In the genomic region with DNA sequence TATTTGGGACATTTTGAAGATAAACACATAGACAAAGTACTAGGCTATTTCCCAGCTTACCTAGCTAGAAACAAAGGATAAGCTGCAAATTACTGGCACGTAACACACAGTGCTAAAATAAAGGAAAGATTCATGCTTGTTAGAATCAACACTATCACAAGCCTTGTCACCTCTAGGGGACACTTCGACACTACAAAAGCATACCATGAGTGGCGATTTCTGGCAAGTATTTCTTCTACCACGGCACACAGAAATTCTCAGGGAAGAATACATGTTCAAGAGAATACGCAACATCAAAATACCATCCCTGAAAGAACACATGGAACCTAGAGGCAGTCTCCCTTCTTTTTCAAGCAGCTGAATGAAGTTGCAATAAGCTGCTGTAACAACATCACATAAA, we compare ENCODE assay signal across 1 cellular context.
TF ChIP-seq lines count a peak whose summit lies in the region.

No MANE protein-coding gene starts in this region.

TF ChIP-seq in GM23338, 12 proteins besides CTCF, POLR2A, EP300 and RAD21 (continued from another document):
- TF ChIP-seq, protein P1, sequence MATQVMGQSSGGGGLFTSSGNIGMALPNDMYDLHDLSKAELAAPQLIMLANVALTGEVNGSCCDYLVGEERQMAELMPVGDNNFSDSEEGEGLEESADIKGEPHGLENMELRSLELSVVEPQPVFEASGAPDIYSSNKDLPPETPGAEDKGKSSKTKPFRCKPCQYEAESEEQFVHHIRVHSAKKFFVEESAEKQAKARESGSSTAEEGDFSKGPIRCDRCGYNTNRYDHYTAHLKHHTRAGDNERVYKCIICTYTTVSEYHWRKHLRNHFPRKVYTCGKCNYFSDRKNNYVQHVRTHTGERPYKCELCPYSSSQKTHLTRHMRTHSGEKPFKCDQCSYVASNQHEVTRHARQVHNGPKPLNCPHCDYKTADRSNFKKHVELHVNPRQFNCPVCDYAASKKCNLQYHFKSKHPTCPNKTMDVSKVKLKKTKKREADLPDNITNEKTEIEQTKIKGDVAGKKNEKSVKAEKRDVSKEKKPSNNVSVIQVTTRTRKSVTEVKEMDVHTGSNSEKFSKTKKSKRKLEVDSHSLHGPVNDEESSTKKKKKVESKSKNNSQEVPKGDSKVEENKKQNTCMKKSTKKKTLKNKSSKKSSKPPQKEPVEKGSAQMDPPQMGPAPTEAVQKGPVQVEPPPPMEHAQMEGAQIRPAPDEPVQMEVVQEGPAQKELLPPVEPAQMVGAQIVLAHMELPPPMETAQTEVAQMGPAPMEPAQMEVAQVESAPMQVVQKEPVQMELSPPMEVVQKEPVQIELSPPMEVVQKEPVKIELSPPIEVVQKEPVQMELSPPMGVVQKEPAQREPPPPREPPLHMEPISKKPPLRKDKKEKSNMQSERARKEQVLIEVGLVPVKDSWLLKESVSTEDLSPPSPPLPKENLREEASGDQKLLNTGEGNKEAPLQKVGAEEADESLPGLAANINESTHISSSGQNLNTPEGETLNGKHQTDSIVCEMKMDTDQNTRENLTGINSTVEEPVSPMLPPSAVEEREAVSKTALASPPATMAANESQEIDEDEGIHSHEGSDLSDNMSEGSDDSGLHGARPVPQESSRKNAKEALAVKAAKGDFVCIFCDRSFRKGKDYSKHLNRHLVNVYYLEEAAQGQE (IDR thresholded peaks at IDR 0.05; ENCODE audit: unreplicated experiment), result no peak
- TF ChIP-seq, protein P2, sequence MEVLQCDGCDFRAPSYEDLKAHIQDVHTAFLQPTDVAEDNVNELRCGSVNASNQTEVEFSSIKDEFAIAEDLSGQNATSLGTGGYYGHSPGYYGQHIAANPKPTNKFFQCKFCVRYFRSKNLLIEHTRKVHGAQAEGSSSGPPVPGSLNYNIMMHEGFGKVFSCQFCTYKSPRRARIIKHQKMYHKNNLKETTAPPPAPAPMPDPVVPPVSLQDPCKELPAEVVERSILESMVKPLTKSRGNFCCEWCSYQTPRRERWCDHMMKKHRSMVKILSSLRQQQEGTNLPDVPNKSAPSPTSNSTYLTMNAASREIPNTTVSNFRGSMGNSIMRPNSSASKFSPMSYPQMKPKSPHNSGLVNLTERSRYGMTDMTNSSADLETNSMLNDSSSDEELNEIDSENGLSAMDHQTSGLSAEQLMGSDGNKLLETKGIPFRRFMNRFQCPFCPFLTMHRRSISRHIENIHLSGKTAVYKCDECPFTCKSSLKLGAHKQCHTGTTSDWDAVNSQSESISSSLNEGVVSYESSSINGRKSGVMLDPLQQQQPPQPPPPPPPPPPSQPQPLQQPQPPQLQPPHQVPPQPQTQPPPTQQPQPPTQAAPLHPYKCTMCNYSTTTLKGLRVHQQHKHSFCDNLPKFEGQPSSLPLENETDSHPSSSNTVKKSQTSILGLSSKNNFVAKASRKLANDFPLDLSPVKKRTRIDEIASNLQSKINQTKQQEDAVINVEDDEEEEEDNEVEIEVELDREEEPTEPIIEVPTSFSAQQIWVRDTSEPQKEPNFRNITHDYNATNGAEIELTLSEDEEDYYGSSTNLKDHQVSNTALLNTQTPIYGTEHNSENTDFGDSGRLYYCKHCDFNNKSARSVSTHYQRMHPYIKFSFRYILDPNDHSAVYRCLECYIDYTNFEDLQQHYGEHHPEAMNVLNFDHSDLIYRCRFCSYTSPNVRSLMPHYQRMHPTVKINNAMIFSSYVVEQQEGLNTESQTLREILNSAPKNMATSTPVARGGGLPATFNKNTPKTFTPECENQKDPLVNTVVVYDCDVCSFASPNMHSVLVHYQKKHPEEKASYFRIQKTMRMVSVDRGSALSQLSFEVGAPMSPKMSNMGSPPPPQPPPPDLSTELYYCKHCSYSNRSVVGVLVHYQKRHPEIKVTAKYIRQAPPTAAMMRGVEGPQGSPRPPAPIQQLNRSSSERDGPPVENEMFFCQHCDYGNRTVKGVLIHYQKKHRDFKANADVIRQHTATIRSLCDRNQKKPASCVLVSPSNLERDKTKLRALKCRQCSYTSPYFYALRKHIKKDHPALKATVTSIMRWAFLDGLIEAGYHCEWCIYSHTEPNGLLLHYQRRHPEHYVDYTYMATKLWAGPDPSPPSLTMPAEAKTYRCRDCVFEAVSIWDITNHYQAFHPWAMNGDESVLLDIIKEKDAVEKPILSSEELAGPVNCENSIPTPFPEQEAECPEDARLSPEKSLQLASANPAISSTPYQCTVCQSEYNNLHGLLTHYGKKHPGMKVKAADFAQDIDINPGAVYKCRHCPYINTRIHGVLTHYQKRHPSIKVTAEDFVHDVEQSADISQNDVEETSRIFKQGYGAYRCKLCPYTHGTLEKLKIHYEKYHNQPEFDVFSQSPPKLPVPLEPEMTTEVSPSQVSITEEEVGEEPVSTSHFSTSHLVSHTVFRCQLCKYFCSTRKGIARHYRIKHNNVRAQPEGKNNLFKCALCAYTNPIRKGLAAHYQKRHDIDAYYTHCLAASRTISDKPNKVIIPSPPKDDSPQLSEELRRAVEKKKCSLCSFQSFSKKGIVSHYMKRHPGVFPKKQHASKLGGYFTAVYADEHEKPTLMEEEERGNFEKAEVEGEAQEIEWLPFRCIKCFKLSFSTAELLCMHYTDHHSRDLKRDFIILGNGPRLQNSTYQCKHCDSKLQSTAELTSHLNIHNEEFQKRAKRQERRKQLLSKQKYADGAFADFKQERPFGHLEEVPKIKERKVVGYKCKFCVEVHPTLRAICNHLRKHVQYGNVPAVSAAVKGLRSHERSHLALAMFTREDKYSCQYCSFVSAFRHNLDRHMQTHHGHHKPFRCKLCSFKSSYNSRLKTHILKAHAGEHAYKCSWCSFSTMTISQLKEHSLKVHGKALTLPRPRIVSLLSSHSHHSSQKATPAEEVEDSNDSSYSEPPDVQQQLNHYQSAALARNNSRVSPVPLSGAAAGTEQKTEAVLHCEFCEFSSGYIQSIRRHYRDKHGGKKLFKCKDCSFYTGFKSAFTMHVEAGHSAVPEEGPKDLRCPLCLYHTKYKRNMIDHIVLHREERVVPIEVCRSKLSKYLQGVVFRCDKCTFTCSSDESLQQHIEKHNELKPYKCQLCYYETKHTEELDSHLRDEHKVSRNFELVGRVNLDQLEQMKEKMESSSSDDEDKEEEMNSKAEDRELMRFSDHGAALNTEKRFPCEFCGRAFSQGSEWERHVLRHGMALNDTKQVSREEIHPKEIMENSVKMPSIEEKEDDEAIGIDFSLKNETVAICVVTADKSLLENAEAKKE (CRISPR knock-in tag; IDR thresholded peaks at IDR 0.05), result no peak
- TF ChIP-seq ZNF114 (CRISPR knock-in tag; IDR thresholded peaks at IDR 0.05) (no peak), STAT1 (IDR thresholded peaks at IDR 0.05; ENCODE audit: unreplicated experiment) (no peak), POLR2AphosphoS5 (IDR thresholded peaks at IDR 0.05; ENCODE audit: low read depth) (no peak), ZNF331 (CRISPR knock-in tag; IDR thresholded peaks at IDR 0.05; ENCODE audit: low read depth) (no peak), EZH2phosphoT487 (IDR thresholded peaks at IDR 0.05; ENCODE audit: unreplicated experiment) (no peak), EZH2 (IDR thresholded peaks at IDR 0.05; ENCODE audit: low read depth, unreplicated experiment) (no peak), CREB1 (CRISPR knock-in tag; IDR thresholded peaks at IDR 0.05; ENCODE audit: low read depth) (no peak), NANOG (IDR thresholded peaks at IDR 0.05; ENCODE audit: borderline replicate concordance) (no peak)
- TF ChIP-seq, protein P3, sequence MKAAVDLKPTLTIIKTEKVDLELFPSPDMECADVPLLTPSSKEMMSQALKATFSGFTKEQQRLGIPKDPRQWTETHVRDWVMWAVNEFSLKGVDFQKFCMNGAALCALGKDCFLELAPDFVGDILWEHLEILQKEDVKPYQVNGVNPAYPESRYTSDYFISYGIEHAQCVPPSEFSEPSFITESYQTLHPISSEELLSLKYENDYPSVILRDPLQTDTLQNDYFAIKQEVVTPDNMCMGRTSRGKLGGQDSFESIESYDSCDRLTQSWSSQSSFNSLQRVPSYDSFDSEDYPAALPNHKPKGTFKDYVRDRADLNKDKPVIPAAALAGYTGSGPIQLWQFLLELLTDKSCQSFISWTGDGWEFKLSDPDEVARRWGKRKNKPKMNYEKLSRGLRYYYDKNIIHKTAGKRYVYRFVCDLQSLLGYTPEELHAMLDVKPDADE (IDR thresholded peaks at IDR 0.05), result no peak
